ENCODE assay signal across 16 cellular contexts in genomic region chr6:53321701-53322100, GRCh38. TPM values are rescaled to one million over a fixed set of nuclear protein-coding genes. Genes with fewer than 3 reads are reported as not detected.
DNase-seq lines count a peak whose midpoint lies in the region; ATAC-seq and TF ChIP-seq lines count a peak whose summit lies in the region.
"Had no signal": no experiment of that assay in that cellular context is flagged by ENCODE, and none has a peak within 500 bp of the region (broad histone marks: within the 10 kb centered on the region; RNA-seq: fewer than 3 reads in every experiment).

No MANE protein-coding gene starts in this region.

- intact Hi-C loops in IMR-90 (cut with micrococcal nuclease) = loop anchor here (5.0 kb wide), 1 partner anchor 384 kb away; no protein-coding TSS in a partner anchor
- intact Hi-C loops in adrenal gland (cut with DNase I) = no loop called here
- intact Hi-C loops in right lobe of liver (cut with DNase I) = no loop called here
- intact Hi-C loops in Right ventricle myocardium superior (cut with DNase I) = no loop called here

- ATAC-seq in IMR-90 (ENCODE audit: low read depth) (peak; percentile 7), right lobe of liver (peak; percentile 53 to 66 (median 62)), HG02610 (IDR thresholded peaks at IDR 0.05; ENCODE audit: unreplicated experiment) (no peak), Right ventricle myocardium superior (ENCODE audit: poor library complexity) (no peak)
- no peak for ATAC-seq in stimulated activated naive B cell treated with anti-CD40 and anti-IgM and Interleukin-4, amounts not matched to agents 10 μg/mL and 1 μg/mL and 100 μg/mL, for 72 hours (replicated peaks)
- ATAC-seq: HCT116, psoas muscle had no signal

- H3K56ac ChIP-seq in IMR-90 (ENCODE audit: extremely low read depth, insufficient read depth, low read length) = no peak overlapping the region

- H3K9me3 Mint-ChIP-seq in stimulated activated naive B cell treated with anti-CD40 and anti-IgM and Interleukin-4, amounts not matched to agents 10 μg/mL and 1 μg/mL and 100 μg/mL, for 72 hours = peaks cover 0 to 2% of the 10 kb centered on the region in 2 donors

- H3K4me3 Mint-ChIP-seq in stimulated activated naive B cell treated with anti-CD40 and anti-IgM and Interleukin-4, amounts not matched to agents 10 μg/mL and 1 μg/mL and 100 μg/mL, for 72 hours = no peak overlapping the region

- H2BK5ac ChIP-seq in IMR-90 (ENCODE audit: low read depth, low read length, poor library complexity, severe bottlenecking) = peak overlapping the region; percentile 16

- no peak overlapping the region for H2AFZ ChIP-seq in IMR-90 (replicated peaks; ENCODE audit: low read length, poor library complexity)

- peaks cover 17% of the 10 kb centered on the region for H3K9me1 ChIP-seq in IMR-90 (ENCODE audit: insufficient read depth, low read length)

- WGBS in IMR-90 (ENCODE audit: extremely low coverage in 2 of 2, insufficient read length in 1 of 2), 2 experiments = no CpG with 5 or more reads among the region's 2 CpGs
- 67 to 81% (median 78%) methylated on average over 2 of the region's 2 CpGs for WGBS in adrenal gland, 4 donors
- 32% methylated on average over 2 of the region's 2 CpGs for WGBS in right lobe of liver (ENCODE audit: insufficient coverage, low coverage, low lambda C conversion rate, missing lambda C conversion rate)

- H4K20me1 ChIP-seq in IMR-90 (ENCODE audit: insufficient read depth, low read length) = peaks cover 28% of the 10 kb centered on the region

- H3K4me3 ChIP-seq in IMR-90 (ENCODE audit: insufficient read depth, low read depth, low read length) (no peak overlapping the region), adrenal gland (no peak overlapping the region), right lobe of liver (no peak overlapping the region)
- H3K4me3 ChIP-seq: BLaER1 treated with 17β-estradiol and CSF1 and Interleukin-3, amounts not matched to agents 10 nM and 100 nM; lung; psoas muscle had no signal

- no peak overlapping the region for H2BK120ac ChIP-seq in IMR-90 (ENCODE audit: low read depth, low read length)

- H2BK15ac ChIP-seq in IMR-90 (ENCODE audit: low read depth, low read length) = no peak overlapping the region

- no TSS peak for BruUV-seq in IMR-90 (replicated peaks; lab: Mats Ljungman, UMichigan)

- no peak overlapping the region for H2AK5ac ChIP-seq in IMR-90 (ENCODE audit: low read depth, low read length)

- H3K14ac ChIP-seq in IMR-90 (replicated peaks; ENCODE audit: low read depth, low read length) = no peak overlapping the region

- DNase-seq in IMR-90 = no peak
- DNase-seq in adrenal gland = no peak
- DNase-seq in right lobe of liver = no peak
- no peak for DNase-seq in stimulated activated naive B cell treated with anti-CD40 and anti-IgM and Interleukin-4, amounts not matched to agents 10 μg/mL and 1 μg/mL and 100 μg/mL, for 72 hours
- DNase-seq in NCI-H1105 treated with DMSO at 0.1 percent for 48 hours (lab: John Stamatoyannopoulos, UW) = no peak
- DNase-seq in HUDEP-2 (lab: John Stamatoyannopoulos, UW; ENCODE audit: unreplicated experiment in 76 of 76) = no peak
- DNase-seq in Right ventricle myocardium superior = no peak
- DNase-seq: activated T-cell treated with anti-CD3 and anti-CD28 coated beads, Interleukin-2, amount 50 U/mL, for 48 hours; hypothalamus; NCI-H1417 treated with DMSO at 0.1 percent for 48 hours; psoas muscle; stimulated activated CD4-positive, alpha-beta T cell treated with anti-CD3 and anti-CD28 coated beads, Interleukin-4, amount 100 ng/mL, for 4 hours had no signal

- TF ChIP-seq CTCF in IMR-90 (conservative IDR thresholded peaks at IDR 0.05; ENCODE audit: low read depth, low read length) = no peak
- TF ChIP-seq CTCF in adrenal gland (IDR thresholded peaks at IDR 0.05) = no peak
- TF ChIP-seq CTCF in right lobe of liver (IDR thresholded peaks at IDR 0.05) = no peak

- peak overlapping the region; percentile 51 for H3K27ac Mint-ChIP-seq in stimulated activated naive B cell treated with anti-CD40 and anti-IgM and Interleukin-4, amounts not matched to agents 10 μg/mL and 1 μg/mL and 100 μg/mL, for 72 hours

- H4K8ac ChIP-seq in IMR-90 (ENCODE audit: low read depth in 2 of 2, low read length in 2 of 2) = no peak overlapping the region

- H3K4me1 ChIP-seq in IMR-90 (ENCODE audit: control insufficient read depth, insufficient read depth, low read length) (peaks cover 22% of the 10 kb centered on the region), adrenal gland (replicated peaks in 1 of 2) (peaks cover 29 to 53% of the 10 kb centered on the region in 2 donors), right lobe of liver (peaks cover 0 to 34% (median 11%) of the 10 kb centered on the region in 4 donors)
- H3K4me1 ChIP-seq: psoas muscle had no signal

- H3K18ac ChIP-seq in IMR-90 (ENCODE audit: low read depth, low read length) = peak overlapping the region; percentile 46

- H4K91ac ChIP-seq in IMR-90 (ENCODE audit: insufficient read depth, low read depth, low read length) = no peak overlapping the region; the same call in 1 of the 2 replicates

- no peak for TF ChIP-seq RAD21 in IMR-90 (IDR thresholded peaks at IDR 0.05; ENCODE audit: low read length)

- H3K4ac ChIP-seq in IMR-90 (ENCODE audit: low read depth, low read length) = no peak overlapping the region

- H3K9me3 ChIP-seq in IMR-90 (ENCODE audit: control insufficient read depth, insufficient read depth, low read length) (no peaks in the 10 kb centered on the region), adrenal gland (replicated peaks in 1 of 3) (no peaks in the 10 kb centered on the region), right lobe of liver (no peaks in the 10 kb centered on the region)
- H3K9me3 ChIP-seq: psoas muscle had no signal

- in situ Hi-C loops in IMR-90 (cut with MboI; ENCODE audit: low sequenced_read_pairs) = no loop called here

- H3K27me3 ChIP-seq in IMR-90 (ENCODE audit: control insufficient read depth, insufficient read depth, low read length) (no peaks in the 10 kb centered on the region), adrenal gland (no peaks in the 10 kb centered on the region), right lobe of liver (no peaks in the 10 kb centered on the region)
- H3K27me3 ChIP-seq: BLaER1 treated with 17β-estradiol and CSF1 and Interleukin-3, amounts not matched to agents 10 nM and 100 nM had no signal

- no peak overlapping the region for H3K23ac ChIP-seq in IMR-90 (ENCODE audit: low read depth, low read length)

- dilution Hi-C loops in IMR-90 (cut with HindIII; ENCODE audit: low sequenced_read_pairs, unreplicated experiment) = no loop called here

- peaks cover 27 to 37% of the 10 kb centered on the region in 2 donors for H3K36me3 Mint-ChIP-seq in stimulated activated naive B cell treated with anti-CD40 and anti-IgM and Interleukin-4, amounts not matched to agents 10 μg/mL and 1 μg/mL and 100 μg/mL, for 72 hours

- no peak overlapping the region for H3K9ac ChIP-seq in IMR-90 (ENCODE audit: low read depth, low read length)
- H3K9ac ChIP-seq: BLaER1 treated with 17β-estradiol and CSF1 and Interleukin-3, amounts not matched to agents 10 nM and 100 nM had no signal

- POLR2A ChIA-PET in IMR-90 (lab: Charles Lee; ENCODE audit: unreplicated experiment) = no interaction called here

- peaks cover 39 to 79% of the 10 kb centered on the region in 2 donors for H3K4me1 Mint-ChIP-seq in stimulated activated naive B cell treated with anti-CD40 and anti-IgM and Interleukin-4, amounts not matched to agents 10 μg/mL and 1 μg/mL and 100 μg/mL, for 72 hours

- TF ChIP-seq POLR2A in IMR-90 (IDR thresholded peaks at IDR 0.05; ENCODE audit: low read depth, low read length) = no peak
- no peak for TF ChIP-seq POLR2A in adrenal gland (IDR thresholded peaks at IDR 0.05)
- TF ChIP-seq POLR2A in right lobe of liver (IDR thresholded peaks at IDR 0.05) = no peak

- H3K36me3 ChIP-seq in IMR-90 (ENCODE audit: control insufficient read depth, insufficient read depth, low read length) (no peaks in the 10 kb centered on the region), adrenal gland (replicated peaks in 1 of 2) (no peaks in the 10 kb centered on the region), right lobe of liver (no peaks in the 10 kb centered on the region)

- no peaks in the 10 kb centered on the region for H3K27me3 Mint-ChIP-seq in stimulated activated naive B cell treated with anti-CD40 and anti-IgM and Interleukin-4, amounts not matched to agents 10 μg/mL and 1 μg/mL and 100 μg/mL, for 72 hours

- no peak overlapping the region for H4K5ac ChIP-seq in IMR-90 (ENCODE audit: low read depth, low read length)

- H3K79me1 ChIP-seq in IMR-90 (ENCODE audit: low read depth in 1 of 2, low read length in 2 of 2) = peaks cover 24 to 66% of the 10 kb centered on the region in 2 experiments

- H2BK20ac ChIP-seq in IMR-90 (ENCODE audit: low read depth, low read length) = no peak overlapping the region

- CTCF ChIA-PET in IMR-90 (lab: Yijun Ruan, JAX) = interaction anchor here (0.8 to 1.9 kb wide), 3 partner anchors 12 to 22 kb away, joined by 3 to 5 read pairs (median 4); no protein-coding TSS in a partner anchor

- H2AK9ac ChIP-seq in IMR-90 (replicated peaks; ENCODE audit: low read depth, low read length, poor library complexity) = no peak overlapping the region

- H3K27ac ChIP-seq in IMR-90 (ENCODE audit: insufficient read depth, low read length) (peak overlapping the region; percentile 60; the same call in 1 of the 2 replicates), adrenal gland (peak overlapping the region in 3 of 5 donors; percentile 39 to 67 (median 51)), right lobe of liver (peak overlapping the region in 2 of 3 donors; percentile 34 to 38)
- H3K27ac ChIP-seq: psoas muscle had no signal

- peak overlapping the region; percentile 55 for H3K4me2 ChIP-seq in IMR-90 (ENCODE audit: low read depth, low read length)

TF ChIP-seq in IMR-90, 13 proteins besides CTCF, POLR2A, EP300 and RAD21 (continues in another document):
- TF ChIP-seq MAZ (IDR thresholded peaks at IDR 0.05; ENCODE audit: borderline replicate concordance, low read depth, low read length) = no peak
- TF ChIP-seq BHLHE40 (IDR thresholded peaks at IDR 0.05; ENCODE audit: low read depth, low read length) = no peak
- no peak for TF ChIP-seq CEBPB (IDR thresholded peaks at IDR 0.05; ENCODE audit: low read depth, low read length)
- TF ChIP-seq RCOR1 (IDR thresholded peaks at IDR 0.05; ENCODE audit: insufficient replicate concordance, low read length) = no peak

RNA-seq across cellular contexts. Expression of gene ELOVL5, which starts 27.0 kb away (rescaled TPM):
- 42.3 and 50.5 TPM in 2 replicates for total RNA-seq in IMR-90 (2012; rRNA removed)
- polyA plus RNA-seq in IMR-90 (2012; rRNA removed) = 29.7 and 32.1 TPM in 2 replicates
- polyA plus RNA-seq in IMR-90 (2012; cell fraction: cytosol; rRNA removed) = 9.0 and 11.1 TPM in 2 replicates
- polyA plus RNA-seq in IMR-90 (2012; cell fraction: nucleus; rRNA removed; ENCODE audit: low replicate concordance) = 13.4 and 51.1 TPM in 2 replicates
- total RNA-seq in adrenal gland = 100 to 1,000 TPM; 103 to 632 (median 161) TPM
- 1,000 to 10,000 TPM in 1 of 3 donors, 10 to 100 TPM in 2; 31.4 to 1,320 (median 33.3) TPM for polyA plus RNA-seq in adrenal gland
- total RNA-seq in right lobe of liver = 100 to 1,000 TPM in 1 of 6 experiments, 10 to 100 TPM in 5; 48.5 to 117 (median 55.7) TPM
- 20.8 TPM for total RNA-seq in Right ventricle myocardium superior

Comparison
In these comparisons a context has a peak if more than half of its experiments do, and no peak if none do; other contexts are left out.
1. ATAC-seq: peak in IMR-90 (single experiment) and right lobe of liver (4 of 4); none in stimulated activated naive B cell treated with anti-CD40 and anti-IgM and Interleukin-4, amounts not matched to agents 10 μg/mL and 1 μg/mL and 100 μg/mL, for 72 hours (0 of 2), HG02610 (single experiment) and Right ventricle myocardium superior (single experiment).
2. Peak in every context shown above with its lines, with median percentiles within 50 percentile points of each other: H3K27ac ChIP-seq.